8 cellular contexts compared by ENCODE assay signal in the genomic region with DNA sequence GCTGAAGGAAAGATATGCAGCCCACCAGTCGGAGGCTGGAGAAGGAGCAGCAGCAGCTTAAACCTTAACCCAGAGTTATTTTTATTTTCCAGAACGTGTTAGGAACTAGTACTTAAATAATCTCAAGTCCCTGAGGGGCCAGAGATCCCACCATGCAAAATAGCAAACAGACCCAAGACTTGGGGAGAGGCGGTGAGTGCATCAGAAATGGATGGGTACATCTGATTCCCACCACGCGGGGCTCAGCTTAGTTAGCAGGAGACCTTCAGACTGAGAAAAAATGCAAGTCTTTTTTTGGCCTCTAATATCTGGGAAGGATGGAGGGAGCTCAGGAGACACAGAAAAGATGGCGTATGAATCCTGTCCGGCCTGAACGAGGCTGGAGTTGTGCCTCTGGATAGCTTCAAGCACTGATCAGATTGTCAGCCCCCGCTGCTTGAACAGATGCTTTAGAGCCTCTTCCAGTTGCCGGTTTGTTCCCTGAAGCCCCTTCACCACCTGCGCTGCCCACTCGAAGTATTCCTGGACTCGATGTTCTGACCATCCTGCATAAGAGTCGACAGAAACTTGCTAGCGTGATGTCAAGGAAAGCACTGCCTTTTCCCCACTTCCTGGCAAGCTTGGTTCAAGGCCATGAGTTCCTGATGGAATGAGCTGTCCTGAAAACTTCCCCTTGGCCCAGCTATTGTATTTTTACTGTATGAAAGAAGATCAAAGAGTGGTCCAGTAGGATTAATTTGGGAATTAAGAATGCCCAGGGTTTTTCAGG. TPM values are rescaled to one million over a fixed set of nuclear protein-coding genes. Genes with fewer than 3 reads are reported as not detected.
DNase-seq lines count a peak whose midpoint lies in the region; ATAC-seq and TF ChIP-seq lines count a peak whose summit lies in the region.

No MANE protein-coding gene starts in this region.

- peaks cover 1% of the 10 kb centered on the region; the same call in 1 of the 2 replicates for H3K27me3 Mint-ChIP-seq in HFFc6 (ENCODE audit: insufficient read depth)
- no peaks in the 10 kb centered on the region for H3K27me3 Mint-ChIP-seq in activated naive CD8-positive, alpha-beta T cell

- H3K4me1 Mint-ChIP-seq in HFFc6 (ENCODE audit: low read depth) = peaks cover 45% of the 10 kb centered on the region
- peaks cover 36% of the 10 kb centered on the region for H3K4me1 Mint-ChIP-seq in activated naive CD8-positive, alpha-beta T cell (ENCODE audit: low read depth)

- DNase-seq in HFFc6 = no peak
- peak; percentile 14 to 73 for DNase-seq in lung microvascular endothelial cell (ENCODE audit: low read depth in 2 of 2)
- no peak for DNase-seq in middle frontal gyrus (ENCODE audit: extremely low spot score, low spot score)
- DNase-seq in activated CD8-positive, alpha-beta memory T cell treated with anti-CD3 and anti-CD28 coated beads, Interleukin-2, amount 50 U/mL, for 4 hours = no peak

- H3K27ac Mint-ChIP-seq in HFFc6 = peak overlapping the region; percentile 92
- H3K27ac Mint-ChIP-seq in activated naive CD8-positive, alpha-beta T cell = peak overlapping the region; percentile 98

- peak overlapping the region; percentile 94 for H3K4me3 Mint-ChIP-seq in HFFc6
- H3K4me3 Mint-ChIP-seq in activated naive CD8-positive, alpha-beta T cell = peak overlapping the region; percentile 98

- H3K9me3 Mint-ChIP-seq in HFFc6 = no peaks in the 10 kb centered on the region
- H3K9me3 Mint-ChIP-seq in activated naive CD8-positive, alpha-beta T cell (ENCODE audit: low read depth) = no peaks in the 10 kb centered on the region

- ATAC-seq in HG03565 (IDR thresholded peaks at IDR 0.05; ENCODE audit: unreplicated experiment) (no peak), HG02870 (IDR thresholded peaks at IDR 0.05; ENCODE audit: unreplicated experiment) (no peak)

- H3K4me1 ChIP-seq in ACC112 (ENCODE audit: control insufficient read depth, insufficient read depth, low read length, unreplicated experiment) = peaks cover 18% of the 10 kb centered on the region

- H3K27ac ChIP-seq in ACC112 (ENCODE audit: low read depth, low read length) = no peak overlapping the region

- H3K79me2 ChIP-seq in ACC112 (ENCODE audit: control insufficient read depth, insufficient read depth, low read length, unreplicated experiment) = peaks cover 7% of the 10 kb centered on the region

- TF ChIP-seq CTCF in HFFc6 (IDR thresholded peaks at IDR 0.05) = no peak

- no peaks in the 10 kb centered on the region for H3K27me3 ChIP-seq in ACC112 (ENCODE audit: insufficient read depth, low read length)

- peaks cover 2% of the 10 kb centered on the region for H3K36me3 Mint-ChIP-seq in HFFc6 (ENCODE audit: low read depth)
- no peaks in the 10 kb centered on the region for H3K36me3 Mint-ChIP-seq in activated naive CD8-positive, alpha-beta T cell

- H3K36me3 ChIP-seq in ACC112 (ENCODE audit: insufficient read depth, low read length) = no peaks in the 10 kb centered on the region

- peak overlapping the region; percentile 78 for H3K4me3 ChIP-seq in ACC112 (ENCODE audit: low read depth, low read length)

- H2AFZ ChIP-seq in ACC112 (ENCODE audit: low read length, unreplicated experiment) = no peak overlapping the region

RNA-seq across cellular contexts. Expression of a gene that starts 1.3 kb away (rescaled TPM):
- total RNA-seq in HFFc6 (2021; fragmentation: NEBNext Ultra II Directional; extraction: Animal tissue kit (Norgen Biotek cat#: 25700)) = 10 to 100 TPM; 11.2 to 15.7 (median 13.5) TPM
- total RNA-seq in lung microvascular endothelial cell = 8.1 and 9.2 TPM in 2 replicates

RNA-seq across cellular contexts. Expression of a gene that starts 4.0 kb away (rescaled TPM):
- 10 to 100 TPM; 65.3 to 77.5 (median 72.1) TPM for total RNA-seq in HFFc6 (2021; fragmentation: NEBNext Ultra II Directional; extraction: Animal tissue kit (Norgen Biotek cat#: 25700))
- total RNA-seq in lung microvascular endothelial cell = 80.9 and 93.1 TPM in 2 replicates

RNA-seq across cellular contexts. Expression of a gene that starts 23.6 kb away (rescaled TPM):
- total RNA-seq in HFFc6 (2021; fragmentation: NEBNext Ultra II Directional; extraction: Animal tissue kit (Norgen Biotek cat#: 25700)) = 10 to 100 TPM; 13.7 to 16.4 (median 14.2) TPM
- total RNA-seq in lung microvascular endothelial cell = 3.3 and 4.6 TPM in 2 replicates

RNA-seq across cellular contexts. Expression of a gene that starts 27.9 kb away (rescaled TPM):
- 10 to 100 TPM; 15.8 to 26.9 (median 23.4) TPM for total RNA-seq in HFFc6 (2021; fragmentation: NEBNext Ultra II Directional; extraction: Animal tissue kit (Norgen Biotek cat#: 25700))
- total RNA-seq in lung microvascular endothelial cell = 16.8 and 28.8 TPM in 2 replicates

RNA-seq across cellular contexts. Expression of a gene that starts 46.7 kb away (rescaled TPM):
- total RNA-seq in HFFc6 (2021; fragmentation: NEBNext Ultra II Directional; extraction: Animal tissue kit (Norgen Biotek cat#: 25700)) = 1 to 10 TPM in 4 of 6 experiments, under 1 TPM in 2; 0.41 to 1.4 (median 1.1) TPM
- 45.5 and 49.0 TPM in 2 replicates for total RNA-seq in lung microvascular endothelial cell

Comparison
In these comparisons a context has a peak if more than half of its experiments do, and no peak if none do; other contexts are left out.
1. DNase-seq: peak in lung microvascular endothelial cell (2 of 2); none in HFFc6 (single experiment), middle frontal gyrus (single experiment) and activated CD8-positive, alpha-beta memory T cell treated with anti-CD3 and anti-CD28 coated beads, Interleukin-2, amount 50 U/mL, for 4 hours (single experiment).